In the genomic region with DNA sequence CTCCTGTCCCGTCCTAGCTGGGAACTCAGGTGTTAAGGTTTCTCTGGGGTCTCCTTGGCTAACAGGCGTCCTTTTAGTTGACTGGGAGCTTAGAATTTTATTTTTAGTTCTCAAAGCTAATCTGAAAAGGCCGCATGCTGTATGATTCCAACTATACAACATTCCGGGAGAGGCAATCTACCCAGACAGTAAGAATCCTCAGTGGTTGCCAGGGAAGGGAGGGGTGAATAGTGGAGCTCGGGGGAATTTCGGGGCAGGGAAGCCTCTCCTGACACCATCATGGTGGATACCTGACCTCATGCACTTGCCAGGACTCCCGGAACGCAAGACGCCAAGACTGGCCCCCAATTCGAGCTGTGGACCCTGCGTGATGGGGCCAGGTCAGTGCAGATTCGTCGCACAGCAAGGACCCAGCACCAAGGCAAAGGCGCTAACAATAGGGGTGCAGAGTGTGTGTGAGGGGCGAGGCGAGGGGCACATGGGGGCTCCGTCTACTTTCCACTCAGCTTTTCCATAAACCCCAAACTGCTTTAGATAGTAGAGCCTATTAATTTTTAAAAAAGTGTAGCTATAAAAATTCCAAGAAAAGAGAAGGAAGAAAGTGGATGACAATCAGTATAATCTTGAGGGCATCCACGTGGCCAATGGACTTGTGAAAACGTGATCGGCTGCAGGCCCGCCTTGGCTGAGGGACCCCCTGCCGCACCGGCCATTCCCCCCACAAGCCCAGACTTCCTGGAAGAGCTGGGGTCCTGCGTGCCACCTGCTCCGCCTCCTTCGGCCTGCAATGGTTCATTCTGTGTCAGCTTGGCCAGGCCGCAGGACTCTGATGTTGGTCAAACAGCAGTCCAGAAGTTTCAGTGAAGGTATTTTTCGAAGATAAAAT, we compare ENCODE assay signal across 21 cellular contexts. TPM values are rescaled to one million over a fixed set of nuclear protein-coding genes. Genes with fewer than 3 reads are reported as not detected.
DNase-seq lines count a peak whose midpoint lies in the region; ATAC-seq and TF ChIP-seq lines count a peak whose summit lies in the region.
"Had no signal": no experiment of that assay in that cellular context is flagged by ENCODE, and none has a peak within 500 bp of the region (broad histone marks: within the 10 kb centered on the region; RNA-seq: fewer than 3 reads in every experiment).

No MANE protein-coding gene starts in this region.

- no peak overlapping the region for H3K4me3 Mint-ChIP-seq in activated naive CD4-positive, alpha-beta T cell treated with anti-CD3 and anti-CD28 coated beads, Interleukin-2, amount 50 U/mL, for 24 hours
- H3K4me3 Mint-ChIP-seq in activated naive CD4-positive, alpha-beta T cell treated with anti-CD3 and anti-CD28 coated beads for 36 hours, result no peak overlapping the region
- no peak overlapping the region for H3K4me3 Mint-ChIP-seq in activated T-helper 1 cell treated with anti-CD3 and anti-CD28 coated beads, Interleukin-12 subunit alpha, Interleukin-12 subunit beta, Interleukin-2, Interleukin-4 antibody, amounts not matched to agents 30 ng/mL and 10 ng/mL and 1 ng/mL, durations not matched to agents 14 hours and 24 hours and 36 hours
- H3K4me3 Mint-ChIP-seq: neural progenitor cell had no signal

- peaks cover under 1% of the 10 kb centered on the region for H3K27me3 Mint-ChIP-seq in activated naive CD4-positive, alpha-beta T cell treated with anti-CD3 and anti-CD28 coated beads, Interleukin-2, amount 50 U/mL, for 24 hours
- H3K27me3 Mint-ChIP-seq in activated naive CD4-positive, alpha-beta T cell treated with anti-CD3 and anti-CD28 coated beads for 36 hours (ENCODE audit: low read depth), result peaks cover 10% of the 10 kb centered on the region
- peaks cover 15% of the 10 kb centered on the region for H3K27me3 Mint-ChIP-seq in activated T-helper 1 cell treated with anti-CD3 and anti-CD28 coated beads, Interleukin-12 subunit alpha, Interleukin-12 subunit beta, Interleukin-2, Interleukin-4 antibody, amounts not matched to agents 30 ng/mL and 10 ng/mL and 1 ng/mL, durations not matched to agents 14 hours and 24 hours and 36 hours (ENCODE audit: insufficient read depth)

- H3K27me3 ChIP-seq in right cardiac atrium (ENCODE audit: control insufficient read depth, insufficient read depth) (no peaks in the 10 kb centered on the region), testis (no peaks in the 10 kb centered on the region)

- no peak overlapping the region for H3K4me3 ChIP-seq in right cardiac atrium (ENCODE audit: low read length)
- H3K4me3 ChIP-seq in testis, result no peak overlapping the region
- H3K4me3 ChIP-seq: neural progenitor cell, tibial nerve had no signal

- 71% methylated on average over 28 of the region's 28 CpGs for WGBS in right cardiac atrium
- 84 to 85% methylated on average over 28 of the region's 28 CpGs for WGBS in testis, 2 donors

- TF ChIP-seq CTCF in testis (IDR thresholded peaks at IDR 0.05), result no peak

- no peaks in the 10 kb centered on the region for H3K36me3 ChIP-seq in testis (ENCODE audit: low read depth, missing control alignments)
- H3K36me3 ChIP-seq: neural progenitor cell, tibial nerve, WERI-Rb-1 had no signal

- H3K9me3 Mint-ChIP-seq in activated naive CD4-positive, alpha-beta T cell treated with anti-CD3 and anti-CD28 coated beads, Interleukin-2, amount 50 U/mL, for 24 hours, result no peaks in the 10 kb centered on the region
- H3K9me3 Mint-ChIP-seq in activated naive CD4-positive, alpha-beta T cell treated with anti-CD3 and anti-CD28 coated beads for 36 hours, result peaks cover 5% of the 10 kb centered on the region
- H3K9me3 Mint-ChIP-seq in activated T-helper 1 cell treated with anti-CD3 and anti-CD28 coated beads, Interleukin-12 subunit alpha, Interleukin-12 subunit beta, Interleukin-2, Interleukin-4 antibody, amounts not matched to agents 30 ng/mL and 10 ng/mL and 1 ng/mL, durations not matched to agents 14 hours and 24 hours and 36 hours, result peaks cover 8% of the 10 kb centered on the region
- H3K9me3 Mint-ChIP-seq: neural progenitor cell had no signal

- H3K27ac ChIP-seq in right cardiac atrium (ENCODE audit: low read length) (peak overlapping the region; percentile 63), testis (no peak overlapping the region)
- H3K27ac ChIP-seq: neural progenitor cell, WERI-Rb-1 had no signal

- H3K4me1 ChIP-seq in right cardiac atrium (ENCODE audit: control insufficient read depth, insufficient read depth, low read length) (no peaks in the 10 kb centered on the region), testis (peaks cover 12% of the 10 kb centered on the region)
- H3K4me1 ChIP-seq: neural progenitor cell had no signal

- no peak for DNase-seq in activated naive CD4-positive, alpha-beta T cell treated with anti-CD3 and anti-CD28 coated beads for 36 hours
- no peak for DNase-seq in activated T-helper 1 cell treated with anti-CD3 and anti-CD28 coated beads, Interleukin-12 subunit alpha, Interleukin-12 subunit beta, Interleukin-2, Interleukin-4 antibody, amounts not matched to agents 30 ng/mL and 10 ng/mL and 1 ng/mL, durations not matched to agents 14 hours and 24 hours and 36 hours (ENCODE audit: low spot score)
- peak in 1 of 3 donors; percentile 46 for DNase-seq in right cardiac atrium
- peak; percentile 10 for DNase-seq in testis
- DNase-seq in middle frontal gyrus (ENCODE audit: extremely low spot score, low spot score), result no peak
- DNase-seq: activated effector memory CD4-positive, alpha-beta T cell treated with Interleukin-2 at 50 U/mL for 16 hours; cerebellar nuclear complex; NCI-H1092; NCI-H524; SHP77 treated with DMSO at 0.1 percent for 48 hours; stimulated activated naive CD4-positive, alpha-beta T cell; WERI-Rb-1 had no signal

- H3K36me3 Mint-ChIP-seq in activated naive CD4-positive, alpha-beta T cell treated with anti-CD3 and anti-CD28 coated beads, Interleukin-2, amount 50 U/mL, for 24 hours, result no peaks in the 10 kb centered on the region
- no peaks in the 10 kb centered on the region for H3K36me3 Mint-ChIP-seq in activated naive CD4-positive, alpha-beta T cell treated with anti-CD3 and anti-CD28 coated beads for 36 hours (ENCODE audit: low read depth)
- peaks cover 5% of the 10 kb centered on the region for H3K36me3 Mint-ChIP-seq in activated T-helper 1 cell treated with anti-CD3 and anti-CD28 coated beads, Interleukin-12 subunit alpha, Interleukin-12 subunit beta, Interleukin-2, Interleukin-4 antibody, amounts not matched to agents 30 ng/mL and 10 ng/mL and 1 ng/mL, durations not matched to agents 14 hours and 24 hours and 36 hours (ENCODE audit: low read depth)
- H3K36me3 Mint-ChIP-seq: neural progenitor cell had no signal

- CTCF ChIA-PET in activated naive CD4-positive, alpha-beta T cell treated with anti-CD3 and anti-CD28 coated beads for 36 hours (lab: Charles Lee), result interaction anchor here (0.6 to 1.3 kb wide), 3 partner anchors 27 to 38 kb away, joined by 3 to 7 read pairs (median 3); no protein-coding TSS in a partner anchor

- no peaks in the 10 kb centered on the region for H3K9me3 ChIP-seq in right cardiac atrium (ENCODE audit: control insufficient read depth, low read length)
- no peaks in the 10 kb centered on the region for H3K9me3 ChIP-seq in testis
- H3K9me3 ChIP-seq: tibial nerve had no signal

- no peak for ATAC-seq in right cardiac atrium
- no peak for ATAC-seq in GM21825 (IDR thresholded peaks at IDR 0.05; ENCODE audit: unreplicated experiment)
- no peak for ATAC-seq in GM19452 (IDR thresholded peaks at IDR 0.05; ENCODE audit: unreplicated experiment)

- intact Hi-C loops in activated naive CD4-positive, alpha-beta T cell treated with anti-CD3 and anti-CD28 coated beads for 36 hours (cut with micrococcal nuclease), result loop anchor here (5.0 kb wide), 4 partner anchors 36 to 739 kb away; a partner anchor contains a TSS
- intact Hi-C loops in activated T-helper 1 cell treated with anti-CD3 and anti-CD28 coated beads, Interleukin-12 subunit alpha, Interleukin-12 subunit beta, Interleukin-2, Interleukin-4 antibody, amounts not matched to agents 30 ng/mL and 10 ng/mL and 1 ng/mL, durations not matched to agents 14 hours and 24 hours and 36 hours (cut with micrococcal nuclease), result loop anchor here (5.0 kb wide), 2 partner anchors 36 to 79 kb away; no protein-coding TSS in a partner anchor
- intact Hi-C loops in right cardiac atrium (cut with DNase I), result no loop called here
- intact Hi-C loops in testis (cut with DNase I; ENCODE audit: low total_unique reads), result no loop called here

- H3K27ac Mint-ChIP-seq in activated naive CD4-positive, alpha-beta T cell treated with anti-CD3 and anti-CD28 coated beads, Interleukin-2, amount 50 U/mL, for 24 hours, result peak overlapping the region; percentile 12
- no peak overlapping the region for H3K27ac Mint-ChIP-seq in activated naive CD4-positive, alpha-beta T cell treated with anti-CD3 and anti-CD28 coated beads for 36 hours
- peak overlapping the region; percentile 55 for H3K27ac Mint-ChIP-seq in activated T-helper 1 cell treated with anti-CD3 and anti-CD28 coated beads, Interleukin-12 subunit alpha, Interleukin-12 subunit beta, Interleukin-2, Interleukin-4 antibody, amounts not matched to agents 30 ng/mL and 10 ng/mL and 1 ng/mL, durations not matched to agents 14 hours and 24 hours and 36 hours
- H3K27ac Mint-ChIP-seq: neural progenitor cell had no signal

- no peak for TF ChIP-seq POLR2A in testis (IDR thresholded peaks at IDR 0.05)

- peaks cover 45% of the 10 kb centered on the region for H3K4me1 Mint-ChIP-seq in activated naive CD4-positive, alpha-beta T cell treated with anti-CD3 and anti-CD28 coated beads, Interleukin-2, amount 50 U/mL, for 24 hours
- H3K4me1 Mint-ChIP-seq in activated naive CD4-positive, alpha-beta T cell treated with anti-CD3 and anti-CD28 coated beads for 36 hours (ENCODE audit: low read depth), result peaks cover 45% of the 10 kb centered on the region
- peaks cover 33% of the 10 kb centered on the region for H3K4me1 Mint-ChIP-seq in activated T-helper 1 cell treated with anti-CD3 and anti-CD28 coated beads, Interleukin-12 subunit alpha, Interleukin-12 subunit beta, Interleukin-2, Interleukin-4 antibody, amounts not matched to agents 30 ng/mL and 10 ng/mL and 1 ng/mL, durations not matched to agents 14 hours and 24 hours and 36 hours (ENCODE audit: low read depth)

RNA-seq across cellular contexts. Expression of a gene that starts 17.3 kb away (rescaled TPM):
- total RNA-seq in activated naive CD4-positive, alpha-beta T cell treated with anti-CD3 and anti-CD28 coated beads for 36 hours, result 1 to 10 TPM; 6.9 to 8.3 TPM
- 67.8 and 69.1 TPM in 2 replicates for total RNA-seq in activated T-helper 1 cell treated with anti-CD3 and anti-CD28 coated beads, Interleukin-12 subunit alpha, Interleukin-12 subunit beta, Interleukin-2, Interleukin-4 antibody, amounts not matched to agents 30 ng/mL and 10 ng/mL and 1 ng/mL, durations not matched to agents 14 hours and 24 hours and 36 hours
- total RNA-seq in right cardiac atrium (1 to 10 TPM; 5.2 to 6.8 (median 5.4) TPM), testis (under 1 TPM; 0.37 to 0.39 TPM)
- polyA plus RNA-seq in right cardiac atrium (7.4 TPM), testis (ENCODE audit: insufficient read depth, low read depth, low replicate concordance) (0.47 TPM)
- total RNA-seq: Daoy had no signal

RNA-seq across cellular contexts. Expression of a gene that starts 28.1 kb away (rescaled TPM):
- not detected for total RNA-seq in activated naive CD4-positive, alpha-beta T cell treated with anti-CD3 and anti-CD28 coated beads for 36 hours
- not detected in 2 replicates for total RNA-seq in activated T-helper 1 cell treated with anti-CD3 and anti-CD28 coated beads, Interleukin-12 subunit alpha, Interleukin-12 subunit beta, Interleukin-2, Interleukin-4 antibody, amounts not matched to agents 30 ng/mL and 10 ng/mL and 1 ng/mL, durations not matched to agents 14 hours and 24 hours and 36 hours
- total RNA-seq in right cardiac atrium, result not detected
- 0.05 TPM for polyA plus RNA-seq in right cardiac atrium
- under 1 TPM; 0.47 to 0.93 TPM for total RNA-seq in testis
- 0.13 TPM for polyA plus RNA-seq in testis (ENCODE audit: insufficient read depth, low read depth, low replicate concordance)
- total RNA-seq: Daoy; kidney epithelial cell; T-helper 1 cell treated with Interleukin-12 subunit alpha and Interleukin-12 subunit beta and Interleukin-4 antibody, amounts not matched to agents 30 ng/mL and 1 ng/mL, for 36 hours; tibial nerve had no signal

RNA-seq across cellular contexts. Expression of a gene that starts 32.4 kb away (rescaled TPM):
- not detected for total RNA-seq in activated naive CD4-positive, alpha-beta T cell treated with anti-CD3 and anti-CD28 coated beads for 36 hours
- total RNA-seq in activated T-helper 1 cell treated with anti-CD3 and anti-CD28 coated beads, Interleukin-12 subunit alpha, Interleukin-12 subunit beta, Interleukin-2, Interleukin-4 antibody, amounts not matched to agents 30 ng/mL and 10 ng/mL and 1 ng/mL, durations not matched to agents 14 hours and 24 hours and 36 hours, result 0.61 and 0.80 TPM in 2 replicates
- total RNA-seq in right cardiac atrium (1 to 10 TPM in 1 of 4 donors, under 1 TPM in 2, not detected in 1; 0.17 to 1.4 (median 0.84) TPM), testis (1 to 10 TPM; 1.6 to 2.0 TPM)
- polyA plus RNA-seq in right cardiac atrium (0.68 TPM), testis (ENCODE audit: insufficient read depth, low read depth, low replicate concordance) (0.88 TPM)
- total RNA-seq: activated CD8-positive, alpha-beta memory T cell treated with anti-CD3 and anti-CD28 coated beads for 36 hours; Daoy; kidney epithelial cell had no signal

Comparison
In these comparisons a context has a peak if more than half of its experiments do, and no peak if none do; other contexts are left out.
1. RNA of a gene that starts 17.3 kb away (total RNA-seq): 67.8 to 69.1 TPM in activated T-helper 1 cell treated with anti-CD3 and anti-CD28 coated beads, Interleukin-12 subunit alpha, Interleukin-12 subunit beta, Interleukin-2, Interleukin-4 antibody, amounts not matched to agents 30 ng/mL and 10 ng/mL and 1 ng/mL, durations not matched to agents 14 hours and 24 hours and 36 hours, 6.9 to 8.3 TPM in activated naive CD4-positive, alpha-beta T cell treated with anti-CD3 and anti-CD28 coated beads for 36 hours and 5.2 to 6.8 TPM in right cardiac atrium; 0.37 to 0.39 TPM in testis; every median in the first group is over 4 times any median in the second.
2. intact Hi-C loops: an anchor here in activated naive CD4-positive, alpha-beta T cell treated with anti-CD3 and anti-CD28 coated beads for 36 hours (5.0 kb wide) and activated T-helper 1 cell treated with anti-CD3 and anti-CD28 coated beads, Interleukin-12 subunit alpha, Interleukin-12 subunit beta, Interleukin-2, Interleukin-4 antibody, amounts not matched to agents 30 ng/mL and 10 ng/mL and 1 ng/mL, durations not matched to agents 14 hours and 24 hours and 36 hours (5.0 kb wide); none called in right cardiac atrium and testis.